In genomic region chr2:129361688-129362087, GRCh38 we compare ENCODE assay signal across 17 cellular contexts.
A peak's percentile ranks its signal among the peaks of the same experiment; 100 is the strongest.
DNase-seq lines count a peak whose midpoint lies in the region; ATAC-seq and TF ChIP-seq lines count a peak whose summit lies in the region.
"Had no signal": no experiment of that assay in that cellular context is flagged by ENCODE, and none has a peak within 500 bp of the region (broad histone marks: within the 10 kb centered on the region; RNA-seq: fewer than 3 reads in every experiment).

No MANE protein-coding gene starts in this region.

- no peak overlapping the region for H2BK15ac ChIP-seq in IMR-90 (ENCODE audit: low read depth, low read length)

- in situ Hi-C loops in IMR-90 (cut with MboI; ENCODE audit: low sequenced_read_pairs), result no loop called here

- H2BK5ac ChIP-seq in IMR-90 (ENCODE audit: low read depth, low read length, poor library complexity, severe bottlenecking), result no peak overlapping the region

- POLR2A ChIA-PET in IMR-90 (lab: Charles Lee; ENCODE audit: unreplicated experiment), result no interaction called here

- H3K27ac Mint-ChIP-seq in activated CD4-positive, alpha-beta T cell treated with anti-CD3 and anti-CD28 coated beads, Interleukin-2, amount 10 ng/mL, durations not matched to agents 24 days and 14 days, result no peak overlapping the region
- no peak overlapping the region for H3K27ac Mint-ChIP-seq in osteocyte (ENCODE audit: unreplicated experiment)
- H3K27ac Mint-ChIP-seq: B cell; CD4-positive, alpha-beta T cell; CD8-positive, alpha-beta T cell had no signal

- intact Hi-C loops in activated CD4-positive, alpha-beta T cell treated with anti-CD3 and anti-CD28 coated beads, Interleukin-2, amount 10 ng/mL, durations not matched to agents 24 days and 14 days (cut with micrococcal nuclease), result no loop called here
- intact Hi-C loops in IMR-90 (cut with micrococcal nuclease), result no loop called here
- intact Hi-C loops in dorsolateral prefrontal cortex (cut with DNase I), result no loop called here

- H4K5ac ChIP-seq in IMR-90 (ENCODE audit: low read depth, low read length), result no peak overlapping the region

- H3K9me3 ChIP-seq in IMR-90 (ENCODE audit: control insufficient read depth, insufficient read depth, low read length), result peaks cover 32% of the 10 kb centered on the region
- H3K9me3 ChIP-seq: A549; BLaER1 treated with 17β-estradiol and CSF1 and Interleukin-3, amounts not matched to agents 10 nM and 100 nM; Caco-2 had no signal

- no peak overlapping the region for H2BK120ac ChIP-seq in IMR-90 (ENCODE audit: low read depth, low read length)

- TF ChIP-seq RAD21 in IMR-90 (IDR thresholded peaks at IDR 0.05; ENCODE audit: low read length), result no peak

- H2BK20ac ChIP-seq in IMR-90 (ENCODE audit: low read depth, low read length), result no peak overlapping the region

- no peaks in the 10 kb centered on the region for H3K36me3 ChIP-seq in IMR-90 (ENCODE audit: control insufficient read depth, insufficient read depth, low read length)
- H3K36me3 ChIP-seq: BLaER1 treated with 17β-estradiol and CSF1 and Interleukin-3, amounts not matched to agents 10 nM and 100 nM had no signal

- H2AK5ac ChIP-seq in IMR-90 (ENCODE audit: low read depth, low read length), result no peak overlapping the region

- dilution Hi-C loops in IMR-90 (cut with HindIII; ENCODE audit: low sequenced_read_pairs, unreplicated experiment), result no loop called here

- no peak overlapping the region for H3K18ac ChIP-seq in IMR-90 (ENCODE audit: low read depth, low read length)

- WGBS in IMR-90 (ENCODE audit: extremely low coverage in 2 of 2, insufficient read length in 1 of 2), 2 experiments, result 40% methylated on average over 1 of the region's 3 CpGs; no CpG with 5 or more reads in 1 of the 2 experiments

- no peak overlapping the region for H4K91ac ChIP-seq in IMR-90 (ENCODE audit: insufficient read depth, low read depth, low read length)

- H3K4me3 Mint-ChIP-seq in activated CD4-positive, alpha-beta T cell treated with anti-CD3 and anti-CD28 coated beads, Interleukin-2, amount 10 ng/mL, durations not matched to agents 24 days and 14 days, result no peak overlapping the region
- H3K4me3 Mint-ChIP-seq in osteocyte (ENCODE audit: unreplicated experiment), result no peak overlapping the region
- H3K4me3 Mint-ChIP-seq: B cell; CD4-positive, alpha-beta T cell; CD8-positive, alpha-beta T cell had no signal

- H3K4me1 Mint-ChIP-seq in activated CD4-positive, alpha-beta T cell treated with anti-CD3 and anti-CD28 coated beads, Interleukin-2, amount 10 ng/mL, durations not matched to agents 24 days and 14 days, result no peaks in the 10 kb centered on the region
- no peaks in the 10 kb centered on the region for H3K4me1 Mint-ChIP-seq in osteocyte (ENCODE audit: unreplicated experiment)
- H3K4me1 Mint-ChIP-seq: B cell had no signal

- H3K4me2 ChIP-seq in IMR-90 (ENCODE audit: low read depth, low read length), result no peak overlapping the region
- H3K4me2 ChIP-seq: A549; BLaER1 treated with 17β-estradiol and CSF1 and Interleukin-3, amounts not matched to agents 10 nM and 100 nM had no signal

- TF ChIP-seq POLR2A in IMR-90 (IDR thresholded peaks at IDR 0.05; ENCODE audit: low read depth, low read length), result no peak

- peak; percentile 44 for DNase-seq in activated CD4-positive, alpha-beta T cell treated with anti-CD3 and anti-CD28 coated beads, Interleukin-2, amount 10 ng/mL, durations not matched to agents 24 days and 14 days
- no peak for DNase-seq in activated CD4-positive, alpha-beta T cell treated with anti-CD3 and anti-CD28 coated beads, Interleukin-2, amount 50 U/mL, for 4 hours
- no peak for DNase-seq in IMR-90
- DNase-seq in osteocyte (ENCODE audit: extremely low spot score, unreplicated experiment), result peak; percentile 76
- no peak for DNase-seq in dorsolateral prefrontal cortex
- DNase-seq: AML-193; Caco-2; Calu3; CD4-positive, alpha-beta T cell; CD8-positive, alpha-beta T cell; DMS79 treated with DMSO at 0.1 percent for 48 hours; GF-D8 had no signal

- H3K27me3 ChIP-seq in IMR-90 (ENCODE audit: control insufficient read depth, insufficient read depth, low read length) (no peaks in the 10 kb centered on the region), dorsolateral prefrontal cortex (no peaks in the 10 kb centered on the region)
- H3K27me3 ChIP-seq: BLaER1 treated with 17β-estradiol and CSF1 and Interleukin-3, amounts not matched to agents 10 nM and 100 nM had no signal

- TF ChIP-seq CTCF in IMR-90 (conservative IDR thresholded peaks at IDR 0.05; ENCODE audit: low read depth, low read length) (no peak), osteocyte (IDR thresholded peaks at IDR 0.05) (no peak), dorsolateral prefrontal cortex (IDR thresholded peaks at IDR 0.05 in 54 of 56, conservative IDR thresholded peaks at IDR 0.05 in 2 of 56; ENCODE audit: low read depth in 1 of 56, partially characterized antibody in 56 of 56) (no peak)

- no peak overlapping the region for H3K4ac ChIP-seq in IMR-90 (ENCODE audit: low read depth, low read length)

- no peak overlapping the region for H3K56ac ChIP-seq in IMR-90 (ENCODE audit: extremely low read depth, insufficient read depth, low read length)

- no peaks in the 10 kb centered on the region for H3K9me3 Mint-ChIP-seq in activated CD4-positive, alpha-beta T cell treated with anti-CD3 and anti-CD28 coated beads, Interleukin-2, amount 10 ng/mL, durations not matched to agents 24 days and 14 days
- peaks cover 24% of the 10 kb centered on the region for H3K9me3 Mint-ChIP-seq in osteocyte (ENCODE audit: unreplicated experiment)
- H3K9me3 Mint-ChIP-seq: CD4-positive, alpha-beta T cell; CD8-positive, alpha-beta T cell had no signal

- no peaks in the 10 kb centered on the region for H3K9me1 ChIP-seq in IMR-90 (ENCODE audit: insufficient read depth, low read length)

- no peak overlapping the region for H2AK9ac ChIP-seq in IMR-90 (replicated peaks; ENCODE audit: low read depth, low read length, poor library complexity)

- H3K4me3 ChIP-seq in IMR-90 (ENCODE audit: insufficient read depth, low read depth, low read length) (no peak overlapping the region), dorsolateral prefrontal cortex (no peak overlapping the region)
- H3K4me3 ChIP-seq: A549; BLaER1 treated with 17β-estradiol and CSF1 and Interleukin-3, amounts not matched to agents 10 nM and 100 nM had no signal

- CTCF ChIA-PET in IMR-90 (lab: Yijun Ruan, JAX), result no interaction called here

- peak overlapping the region; percentile 70 for H2AFZ ChIP-seq in IMR-90 (replicated peaks; ENCODE audit: low read length, poor library complexity)

- no peak for ATAC-seq in IMR-90 (ENCODE audit: low read depth)
- ATAC-seq: A549; CD8-positive, alpha-beta T cell had no signal

- no peak overlapping the region for H3K27ac ChIP-seq in IMR-90 (ENCODE audit: insufficient read depth, low read length)
- H3K27ac ChIP-seq in dorsolateral prefrontal cortex, result no peak overlapping the region
- H3K27ac ChIP-seq: 22Rv1; A549; BLaER1 treated with 17β-estradiol and CSF1 and Interleukin-3, amounts not matched to agents 10 nM and 100 nM; C4-2B had no signal

- no peak overlapping the region for H3K9ac ChIP-seq in IMR-90 (ENCODE audit: low read depth, low read length)
- H3K9ac ChIP-seq: BLaER1 treated with 17β-estradiol and CSF1 and Interleukin-3, amounts not matched to agents 10 nM and 100 nM had no signal

- H3K4me1 ChIP-seq in IMR-90 (ENCODE audit: control insufficient read depth, insufficient read depth, low read length), result no peaks in the 10 kb centered on the region
- H3K4me1 ChIP-seq: A549; BLaER1 treated with 17β-estradiol and CSF1 and Interleukin-3, amounts not matched to agents 10 nM and 100 nM; Caco-2 had no signal

- no peaks in the 10 kb centered on the region for H4K20me1 ChIP-seq in IMR-90 (ENCODE audit: insufficient read depth, low read length)
- H4K20me1 ChIP-seq: BLaER1 treated with 17β-estradiol and CSF1 and Interleukin-3, amounts not matched to agents 10 nM and 100 nM had no signal

- no peaks in the 10 kb centered on the region for H3K79me1 ChIP-seq in IMR-90 (ENCODE audit: low read depth in 1 of 2, low read length in 2 of 2)

- no peak overlapping the region for H4K8ac ChIP-seq in IMR-90 (ENCODE audit: low read depth in 2 of 2, low read length in 2 of 2)

- H3K23ac ChIP-seq in IMR-90 (ENCODE audit: low read depth, low read length), result no peak overlapping the region

- no TSS peak for BruUV-seq in IMR-90 (replicated peaks; lab: Mats Ljungman, UMichigan)

- H3K27me3 Mint-ChIP-seq in activated CD4-positive, alpha-beta T cell treated with anti-CD3 and anti-CD28 coated beads, Interleukin-2, amount 10 ng/mL, durations not matched to agents 24 days and 14 days, result no peaks in the 10 kb centered on the region
- no peaks in the 10 kb centered on the region for H3K27me3 Mint-ChIP-seq in osteocyte (ENCODE audit: unreplicated experiment)
- H3K27me3 Mint-ChIP-seq: CD4-positive, alpha-beta T cell had no signal

- H3K36me3 Mint-ChIP-seq in activated CD4-positive, alpha-beta T cell treated with anti-CD3 and anti-CD28 coated beads, Interleukin-2, amount 10 ng/mL, durations not matched to agents 24 days and 14 days (ENCODE audit: low read depth), result no peaks in the 10 kb centered on the region
- no peaks in the 10 kb centered on the region for H3K36me3 Mint-ChIP-seq in osteocyte (ENCODE audit: unreplicated experiment)
- H3K36me3 Mint-ChIP-seq: CD8-positive, alpha-beta T cell had no signal

- no peak overlapping the region for H3K14ac ChIP-seq in IMR-90 (replicated peaks; ENCODE audit: low read depth, low read length)

TF ChIP-seq in IMR-90, 13 proteins besides CTCF, POLR2A, EP300 and RAD21 (continues in another document):
- TF ChIP-seq ELK1 (IDR thresholded peaks at IDR 0.05; ENCODE audit: borderline replicate concordance, low read depth, low read length), result no peak
- TF ChIP-seq RCOR1 (IDR thresholded peaks at IDR 0.05; ENCODE audit: insufficient replicate concordance, low read length), result no peak
- TF ChIP-seq CEBPB (IDR thresholded peaks at IDR 0.05; ENCODE audit: low read depth, low read length), result no peak
- TF ChIP-seq SMC3 (IDR thresholded peaks at IDR 0.05; ENCODE audit: low read depth, low read length), result no peak
- no peak for TF ChIP-seq CHD1 (IDR thresholded peaks at IDR 0.05; ENCODE audit: low read depth, low read length)
- no peak for TF ChIP-seq FOS (IDR thresholded peaks at IDR 0.05; ENCODE audit: low read depth, low read length)
- TF ChIP-seq MAFK (IDR thresholded peaks at IDR 0.05; ENCODE audit: low read depth, low read length), result no peak
- no peak for TF ChIP-seq MXI1 (IDR thresholded peaks at IDR 0.05; ENCODE audit: borderline replicate concordance, low read depth, low read length)
- TF ChIP-seq RFX5 (IDR thresholded peaks at IDR 0.05; ENCODE audit: low read depth, low read length), result no peak

Comparison
In these comparisons a context has a peak if more than half of its experiments do, and no peak if none do; other contexts are left out.
1. DNase-seq: peak in activated CD4-positive, alpha-beta T cell treated with anti-CD3 and anti-CD28 coated beads, Interleukin-2, amount 10 ng/mL, durations not matched to agents 24 days and 14 days (single experiment) and osteocyte (single experiment); none in activated CD4-positive, alpha-beta T cell treated with anti-CD3 and anti-CD28 coated beads, Interleukin-2, amount 50 U/mL, for 4 hours (0 of 2), IMR-90 (single experiment) and dorsolateral prefrontal cortex (0 of 10).